Comparison of ENCODE assay signal across 15 cellular contexts in the genomic region with DNA sequence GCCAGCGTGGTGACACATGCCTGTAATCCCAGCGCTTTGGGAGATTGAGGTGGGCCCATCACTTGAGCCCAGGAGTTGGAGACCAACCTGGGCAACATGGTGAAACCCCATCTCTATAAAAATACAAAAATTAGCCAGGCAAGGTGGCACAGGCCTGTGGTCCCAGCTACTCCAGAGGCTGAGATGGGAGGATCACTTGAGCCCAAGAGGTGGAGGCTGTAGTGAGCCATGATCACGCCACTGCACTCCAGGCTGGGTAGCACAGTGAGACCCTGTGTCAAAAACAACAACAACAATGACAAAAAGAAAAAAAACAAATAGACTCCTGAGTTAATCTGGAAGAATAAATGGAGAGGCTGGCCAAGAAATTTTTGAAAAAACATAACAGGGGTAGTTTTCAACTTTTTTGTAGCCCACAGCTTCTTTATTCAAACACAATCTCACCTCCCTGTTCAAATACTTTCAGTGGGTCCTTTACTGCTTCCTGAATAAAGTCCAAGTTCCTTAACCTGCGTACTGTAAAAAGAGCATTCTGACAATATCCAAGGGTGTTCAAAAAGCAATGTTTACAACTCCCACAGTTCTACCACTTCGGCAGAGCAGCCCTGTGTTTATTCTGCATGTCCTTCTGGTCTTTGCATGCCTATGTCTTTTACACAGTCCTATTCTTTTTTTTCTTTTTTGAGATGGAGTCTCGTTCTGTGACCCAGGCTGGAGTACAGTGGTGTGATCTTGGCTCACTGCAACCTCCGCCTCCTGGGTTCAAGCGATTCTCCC.
"Had no signal": no experiment of that assay in that cellular context is flagged by ENCODE, and none has a peak within 500 bp of the region (broad histone marks: within the 10 kb centered on the region; RNA-seq: fewer than 3 reads in every experiment).

No MANE protein-coding gene starts in this region.

- H3K4me3 Mint-ChIP-seq: activated naive CD8-positive, alpha-beta T cell; activated T-cell treated with anti-CD3 and anti-CD28 coated beads, Interleukin-2, amount 50 U/mL, for 72 hours; central memory CD8-positive, alpha-beta T cell; stimulated activated memory B cell treated with anti-CD40 and anti-IgM and Interleukin-4, amounts not matched to agents 10 μg/mL and 1 μg/mL and 100 μg/mL, for 72 hours had no signal

- ATAC-seq: activated CD4-positive, CD25-positive, alpha-beta regulatory T cell treated with anti-CD3 and anti-CD28 coated beads, Interleukin-2, amount 50 U/mL, for 24 hours; activated T-cell treated with anti-CD3 and anti-CD28 coated beads, Interleukin-2, amount 50 U/mL, for 72 hours; heart left ventricle; left cardiac atrium; stimulated activated memory B cell treated with anti-CD40 and anti-IgM and Interleukin-4, amounts not matched to agents 10 μg/mL and 1 μg/mL and 100 μg/mL, for 72 hours had no signal

- H3K36me3 Mint-ChIP-seq: activated naive CD8-positive, alpha-beta T cell; stimulated activated memory B cell treated with anti-CD40 and anti-IgM and Interleukin-4, amounts not matched to agents 10 μg/mL and 1 μg/mL and 100 μg/mL, for 72 hours had no signal

- H3K27me3 Mint-ChIP-seq: activated naive CD8-positive, alpha-beta T cell; central memory CD8-positive, alpha-beta T cell; stimulated activated memory B cell treated with anti-CD40 and anti-IgM and Interleukin-4, amounts not matched to agents 10 μg/mL and 1 μg/mL and 100 μg/mL, for 72 hours had no signal

- H3K4me3 ChIP-seq: heart left ventricle, tibial artery had no signal

- H3K27ac ChIP-seq: brain microvascular endothelial cell, tibial artery had no signal

- DNase-seq: activated gamma-delta T cell treated with Interleukin-2 at 50 U/mL for 16 hours; activated T-cell treated with anti-CD3 and anti-CD28 coated beads, Interleukin-2, amount 50 U/mL, for 72 hours; amniotic stem cell; brain microvascular endothelial cell; cortex of kidney; effector memory CD4-positive, alpha-beta T cell; foreskin melanocyte; heart left ventricle; left cardiac atrium; T-helper 9 cell; tibial artery had no signal

- H3K27ac Mint-ChIP-seq: activated naive CD8-positive, alpha-beta T cell; activated T-cell treated with anti-CD3 and anti-CD28 coated beads, Interleukin-2, amount 50 U/mL, for 72 hours; stimulated activated memory B cell treated with anti-CD40 and anti-IgM and Interleukin-4, amounts not matched to agents 10 μg/mL and 1 μg/mL and 100 μg/mL, for 72 hours had no signal

- H3K9me3 Mint-ChIP-seq: activated T-cell treated with anti-CD3 and anti-CD28 coated beads, Interleukin-2, amount 50 U/mL, for 72 hours; central memory CD8-positive, alpha-beta T cell; stimulated activated memory B cell treated with anti-CD40 and anti-IgM and Interleukin-4, amounts not matched to agents 10 μg/mL and 1 μg/mL and 100 μg/mL, for 72 hours had no signal

- H3K9me3 ChIP-seq: heart left ventricle, tibial artery had no signal

- H3K27me3 ChIP-seq: brain microvascular endothelial cell, heart left ventricle, tibial artery had no signal

- H3K36me3 ChIP-seq: brain microvascular endothelial cell had no signal
